ENCODE assay signal across 9 cellular contexts in genomic region chr19:9935409-9936062, GRCh38. TPM values are rescaled to one million over a fixed set of nuclear protein-coding genes. Genes with fewer than 3 reads are reported as not detected.
DNase-seq lines count a peak whose midpoint lies in the region; ATAC-seq, FAIRE-seq and TF ChIP-seq lines count a peak whose summit lies in the region.
"Had no signal": no experiment of that assay in that cellular context is flagged by ENCODE, and none has a peak within 500 bp of the region (broad histone marks: within the 10 kb centered on the region; RNA-seq: fewer than 3 reads in every experiment).

No MANE protein-coding gene starts in this region.

- no peak for TF ChIP-seq CTCF in MCF 10A (IDR thresholded peaks at IDR 0.05; ENCODE audit: unreplicated experiment)
- no peak for TF ChIP-seq CTCF in mammary epithelial cell (conservative IDR thresholded peaks at IDR 0.05 in 1 of 2, IDR thresholded peaks at IDR 0.05 in 1 of 2; ENCODE audit: extremely low read depth in 1 of 2, insufficient read depth in 1 of 2, low read depth in 1 of 2, low read length in 2 of 2)
- no peak for TF ChIP-seq CTCF in ascending aorta (IDR thresholded peaks at IDR 0.05)
- no peak for TF ChIP-seq CTCF in type B pancreatic cell (conservative IDR thresholded peaks at IDR 0.05)

- H3K4me1 Mint-ChIP-seq in MCF 10A (ENCODE audit: insufficient read depth, unreplicated experiment) (peaks cover 12% of the 10 kb centered on the region), memory B cell (peaks cover 13% of the 10 kb centered on the region), type B pancreatic cell (ENCODE audit: unreplicated experiment) (peaks cover 33% of the 10 kb centered on the region)

- H2AFZ ChIP-seq in mammary epithelial cell (ENCODE audit: low read depth, low read length): no peak overlapping the region

- H3K4me3 ChIP-seq in mammary epithelial cell (replicated peaks in 1 of 3; ENCODE audit: insufficient read depth in 1 of 3, low read depth in 2 of 3, low read length in 3 of 3) (peak overlapping the region in 1 of 3 experiments; percentile 43), ascending aorta (peak overlapping the region; percentile 34 to 54), small intestine (ENCODE audit: low read depth in 1 of 2, low read length in 2 of 2) (no peak overlapping the region)

- H3K27me3 ChIP-seq in mammary epithelial cell (ENCODE audit: insufficient read depth, low read length) (peaks cover 2% of the 10 kb centered on the region), ascending aorta (peaks cover 9% of the 10 kb centered on the region), small intestine (ENCODE audit: control insufficient read depth in 2 of 2, insufficient read depth in 2 of 2, low read length in 2 of 2) (peaks cover 0 to 17% of the 10 kb centered on the region in 2 donors)

- H3K27ac ChIP-seq in mammary epithelial cell (ENCODE audit: insufficient read depth, low read depth, low read length): no peak overlapping the region
- H3K27ac ChIP-seq in ascending aorta: no peak overlapping the region
- no peak overlapping the region for H3K27ac ChIP-seq in small intestine (ENCODE audit: low read depth in 1 of 2, low read length in 1 of 2)

- H3K36me3 Mint-ChIP-seq in MCF 10A (ENCODE audit: insufficient read depth, unreplicated experiment) (no peaks in the 10 kb centered on the region), memory B cell (no peaks in the 10 kb centered on the region), type B pancreatic cell (peaks cover 4% of the 10 kb centered on the region)

- 4% methylated on average over 23 of the region's 28 CpGs for WGBS in mammary epithelial cell (ENCODE audit: low coverage, missing lambda C conversion rate)
- WGBS in small intestine, 3 donors: 2 to 4% (median 2%) methylated on average over 27 to 28 of the region's 28 CpGs

- no peak overlapping the region for H3K9ac ChIP-seq in mammary epithelial cell (ENCODE audit: insufficient read depth, low read length)

- H3K4me2 ChIP-seq in mammary epithelial cell (ENCODE audit: insufficient read depth, low read depth, low read length): no peak overlapping the region

- no peaks in the 10 kb centered on the region for H3K9me3 Mint-ChIP-seq in MCF 10A (ENCODE audit: unreplicated experiment)
- H3K9me3 Mint-ChIP-seq in memory B cell: peaks cover 2% of the 10 kb centered on the region
- no peaks in the 10 kb centered on the region for H3K9me3 Mint-ChIP-seq in type B pancreatic cell

- H3K9me3 ChIP-seq in mammary epithelial cell (replicated peaks; ENCODE audit: insufficient read depth, low read length) (no peaks in the 10 kb centered on the region), ascending aorta (no peaks in the 10 kb centered on the region), small intestine (ENCODE audit: control insufficient read depth, low read depth) (no peaks in the 10 kb centered on the region)

- no peak for FAIRE-seq in small intestine (lab: Jason Lieb, UNC)
- FAIRE-seq: G401.6 had no signal

- POLR2A ChIA-PET in MCF 10A (lab: Yijun Ruan, JAX): no interaction called here

- intact Hi-C loops in MCF 10A (cut with micrococcal nuclease): no loop called here
- intact Hi-C loops in mammary epithelial cell (cut with micrococcal nuclease): no loop called here
- intact Hi-C loops in ascending aorta (cut with DNase I): loop anchor here (10.0 kb wide), 1 partner anchor 169 kb away; the partner anchor contains the start of genes ANGPTL6 and PPAN

- H3K4me1 ChIP-seq in mammary epithelial cell (ENCODE audit: insufficient read depth, low read length) (no peaks in the 10 kb centered on the region), ascending aorta (peaks cover 2 to 11% of the 10 kb centered on the region in 2 donors), small intestine (ENCODE audit: control insufficient read depth in 2 of 2, insufficient read depth in 1 of 2, low read depth in 1 of 2, low read length in 1 of 2) (peaks cover 0 to 2% of the 10 kb centered on the region in 2 donors)

- H3K4me3 Mint-ChIP-seq in MCF 10A (ENCODE audit: unreplicated experiment) (peak overlapping the region; percentile 40), memory B cell (peak overlapping the region; percentile 4), type B pancreatic cell (peak overlapping the region; percentile 97)

- H3K36me3 ChIP-seq in mammary epithelial cell (ENCODE audit: insufficient read depth, low read length) (no peaks in the 10 kb centered on the region), ascending aorta (no peaks in the 10 kb centered on the region), small intestine (ENCODE audit: control insufficient read depth in 2 of 2, insufficient read depth in 2 of 2, low read length in 2 of 2) (no peaks in the 10 kb centered on the region)

- H4K20me1 ChIP-seq in mammary epithelial cell (ENCODE audit: insufficient read depth, low read length): no peaks in the 10 kb centered on the region

- H3K27ac Mint-ChIP-seq in MCF 10A (ENCODE audit: low read depth, unreplicated experiment) (no peak overlapping the region), memory B cell (no peak overlapping the region), type B pancreatic cell (peak overlapping the region; percentile 91)

- no peak for DNase-seq in MCF 10A (ENCODE audit: unreplicated experiment)
- DNase-seq in mammary epithelial cell: no peak
- DNase-seq in ascending aorta (ENCODE audit: low spot score in 2 of 2): no peak
- no peak for DNase-seq in memory B cell (ENCODE audit: low spot score in 2 of 2)
- DNase-seq in type B pancreatic cell (ENCODE audit: extremely low spot score, unreplicated experiment): no peak
- DNase-seq in Ammon's horn (ENCODE audit: low spot score): no peak
- no peak for DNase-seq in small intestine

- BruUV-seq in MCF 10A (replicated peaks; lab: Mats Ljungman, UMichigan) (no TSS peak), mammary epithelial cell (replicated peaks; lab: Mats Ljungman, UMichigan) (no TSS peak)

- H3K79me2 ChIP-seq in mammary epithelial cell (ENCODE audit: insufficient read depth, low read length): no peaks in the 10 kb centered on the region

- no peak for ATAC-seq in memory B cell (ENCODE audit: low read depth)
- ATAC-seq in GM21381 (IDR thresholded peaks at IDR 0.05; ENCODE audit: unreplicated experiment): no peak

- in situ Hi-C loops in mammary epithelial cell (cut with MboI; ENCODE audit: low sequenced_read_pairs in 2 of 2): loop anchor here (5.0 to 25.0 kb wide), 5 partner anchors 67 to 452 kb away; partner anchors contain the start of genes TYK2 (in 2 of the 2) and MRPL4 (in 1 of the 2)

- peaks cover 57% of the 10 kb centered on the region for H3K27me3 Mint-ChIP-seq in MCF 10A (ENCODE audit: insufficient read depth, unreplicated experiment)
- H3K27me3 Mint-ChIP-seq in memory B cell: peaks cover 29% of the 10 kb centered on the region
- peaks cover 28% of the 10 kb centered on the region for H3K27me3 Mint-ChIP-seq in type B pancreatic cell

- CTCF ChIA-PET in MCF 10A (lab: Yijun Ruan, JAX): interaction anchor here (0.6 to 0.9 kb wide), 4 partner anchors 92 to 344 kb away, joined by 3 to 4 read pairs (median 4); no protein-coding TSS in a partner anchor
- CTCF ChIA-PET in mammary epithelial cell (lab: Charles Lee; ENCODE audit: low non-redundant PET): no interaction called here

- dilution Hi-C loops in mammary epithelial cell (cut with HindIII; ENCODE audit: low sequenced_read_pairs): loop anchor here (25.0 kb wide), 1 partner anchor 302 kb away; the partner anchor contains the start of gene S1PR2

RNA-seq across cellular contexts. Expression of gene OLFM2, which starts 0.8 kb away (rescaled TPM):
- total RNA-seq in MCF 10A (2022): not detected in 2 replicates
- total RNA-seq in mammary epithelial cell: 1 to 10 TPM; 2.0 to 6.8 TPM
- 0.91 TPM for polyA plus RNA-seq in mammary epithelial cell
- not detected for polyA minus RNA-seq in mammary epithelial cell
- 0.96 TPM for total RNA-seq in ascending aorta
- 33.1 and 38.6 TPM in 2 replicates for total RNA-seq in type B pancreatic cell (ENCODE audit: low replicate concordance)
- polyA plus RNA-seq in small intestine: 1 to 10 TPM in 1 of 3 donors, under 1 TPM in 2; 0.45 to 8.4 (median 0.81) TPM

Comparison
In these comparisons a context has a peak if more than half of its experiments do, and no peak if none do; other contexts are left out.
1. H3K4me3 Mint-ChIP-seq: peak in every context shown above with its lines; median percentile 97 in type B pancreatic cell; 40 in MCF 10A; 4 in memory B cell.
2. H3K4me3 ChIP-seq: peak in ascending aorta (2 of 2); none in small intestine (0 of 2).